ENCODE assay signal across 9 cellular contexts in the genomic region with DNA sequence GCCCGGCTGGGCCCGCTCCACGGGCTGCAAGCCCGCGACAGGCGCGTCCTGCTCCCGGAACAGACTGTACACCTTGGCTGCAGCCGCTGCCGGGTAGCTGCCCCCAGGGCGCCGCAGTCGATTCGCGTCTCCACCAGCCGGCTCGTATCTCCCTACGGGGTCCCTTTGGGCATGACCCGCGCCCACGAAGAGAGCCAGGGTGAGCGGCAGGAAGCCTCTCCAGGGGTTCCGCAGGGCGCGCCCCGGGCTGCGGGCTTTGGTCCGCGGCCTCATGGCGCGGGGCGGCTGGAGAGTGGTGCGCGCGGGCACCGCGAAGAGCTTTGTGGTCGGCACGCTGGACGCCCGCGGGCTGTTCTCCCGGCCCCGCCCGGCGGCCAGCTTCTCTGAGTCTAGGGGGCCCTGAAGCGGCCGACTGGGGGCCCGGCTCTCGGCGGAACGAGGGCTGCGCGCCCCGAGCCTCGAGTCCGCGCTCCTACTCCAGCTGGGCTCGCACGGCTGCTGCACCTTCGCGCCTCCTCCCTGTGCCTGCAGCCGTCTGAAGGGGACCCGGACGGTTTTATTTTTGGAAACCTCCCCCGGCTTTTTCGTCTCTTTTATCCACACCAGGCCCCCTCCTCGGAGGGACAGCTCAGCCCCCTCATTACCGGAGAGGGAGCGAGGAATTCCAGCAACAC. TPM values are rescaled to one million over a fixed set of nuclear protein-coding genes. Genes with fewer than 3 reads are reported as not detected.
A peak's percentile ranks its signal among the peaks of the same experiment; 100 is the strongest.
DNase-seq lines count a peak whose midpoint lies in the region; ATAC-seq, FAIRE-seq and TF ChIP-seq lines count a peak whose summit lies in the region.
"Had no signal": no experiment of that assay in that cellular context is flagged by ENCODE, and none has a peak within 500 bp of the region (broad histone marks: within the 10 kb centered on the region; RNA-seq: fewer than 3 reads in every experiment).

A gene (minus strand): TSS at position 566 of the 674 bp plus-strand sequence. CDS start 293 bp downstream, at position 273.

- H3K36me3 ChIP-seq in endothelial cell of umbilical vein (ENCODE audit: control insufficient read depth in 2 of 2, extremely low read depth in 1 of 2, insufficient read depth in 2 of 2, low read length in 2 of 2) = no peaks in the 10 kb centered on the region
- no peaks in the 10 kb centered on the region for H3K36me3 ChIP-seq in muscle layer of duodenum (ENCODE audit: control insufficient read depth in 1 of 2, insufficient read depth in 2 of 2, low read length in 2 of 2)

- POLR2A ChIA-PET in endothelial cell of umbilical vein (lab: Charles Lee) = interaction anchor here (0.6 to 1.2 kb wide), 3 partner anchors 9 to 66 kb away, joined by 3 to 7 read pairs (median 5); no protein-coding TSS in a partner anchor

- ATAC-seq in T-helper 17 cell = no peak

- H3K79me2 ChIP-seq in endothelial cell of umbilical vein (ENCODE audit: control insufficient read depth, insufficient read depth, low read length) = peaks cover 80% of the 10 kb centered on the region

- no peaks in the 10 kb centered on the region for H3K36me3 Mint-ChIP-seq in T-helper 17 cell (ENCODE audit: low read depth)

- intact Hi-C loops in endothelial cell of umbilical vein (cut with micrococcal nuclease) = loop anchor here (1.0 kb wide), 2 partner anchors 26 to 151 kb away; a partner anchor contains a TSS

- TF ChIP-seq CTCF in endothelial cell of umbilical vein (IDR thresholded peaks at IDR 0.05; ENCODE audit: extremely low read depth in 1 of 2, insufficient read depth in 1 of 2, low read depth in 1 of 2, low read length in 2 of 2) = no peak

- no peaks in the 10 kb centered on the region for H3K27me3 ChIP-seq in endothelial cell of umbilical vein (ENCODE audit: control insufficient read depth in 2 of 2, insufficient read depth in 2 of 2, low read length in 2 of 2)
- no peaks in the 10 kb centered on the region for H3K27me3 ChIP-seq in muscle layer of duodenum (ENCODE audit: low read depth, low read length)

- DNase-seq in DMS 273 (lab: John Stamatoyannopoulos, UW; ENCODE audit: unreplicated experiment) = peak; percentile 77
- no peak for DNase-seq in DMS 273 treated with DMSO at 0.1 percent for 48 hours (lab: John Stamatoyannopoulos, UW)
- DNase-seq in T-helper 17 cell = peak in 1 of 3 donors; percentile 18
- no peak for DNase-seq in endothelial cell of umbilical vein (ENCODE audit: low read depth, low spot score)
- no peak for DNase-seq in NCI-H226
- DNase-seq in hepatic stellate cell (ENCODE audit: low spot score) = no peak
- no peak for DNase-seq in NCI-H1105 treated with DMSO at 0.1 percent for 48 hours (lab: John Stamatoyannopoulos, UW)

- H3K27ac ChIP-seq in endothelial cell of umbilical vein (ENCODE audit: insufficient read depth, low read depth, low read length) = peak within 1 kb of the TSS; percentile 52
- no peak within 1 kb of the TSS for H3K27ac ChIP-seq in muscle layer of duodenum (ENCODE audit: low read length)

- no peaks in the 10 kb centered on the region for H3K9me1 ChIP-seq in endothelial cell of umbilical vein (replicated peaks; ENCODE audit: control insufficient read depth, extremely low read depth, insufficient read depth, low read length)

- peak; percentile 40 for TF ChIP-seq POLR2A in endothelial cell of umbilical vein (IDR thresholded peaks at IDR 0.05; ENCODE audit: low read depth, low read length)

- peaks cover 24% of the 10 kb centered on the region for H3K4me1 Mint-ChIP-seq in T-helper 17 cell

- BruUV-seq in endothelial cell of umbilical vein (replicated peaks; lab: Mats Ljungman, UMichigan) = TSS peak; percentile 39

- H3K4me2 ChIP-seq in endothelial cell of umbilical vein (ENCODE audit: insufficient read depth, low read length) = peak within 1 kb of the TSS; percentile 76

- peak within 1 kb of the TSS; percentile 81 to 88 (median 88) for H3K4me3 ChIP-seq in endothelial cell of umbilical vein (replicated peaks in 1 of 3; ENCODE audit: insufficient read depth in 1 of 3, low read depth in 1 of 3, low read length in 3 of 3)
- H3K4me3 ChIP-seq in muscle layer of duodenum (ENCODE audit: low read depth in 1 of 2, low read length in 2 of 2) = peak within 1 kb of the TSS; percentile 42 to 78

- H3K4me1 ChIP-seq in endothelial cell of umbilical vein (ENCODE audit: control insufficient read depth, extremely low read depth, insufficient read depth, low read length) = peaks cover 60% of the 10 kb centered on the region
- H3K4me1 ChIP-seq in muscle layer of duodenum (ENCODE audit: control insufficient read depth in 1 of 2, insufficient read depth in 2 of 2, low read length in 2 of 2) = peaks cover 0 to 12% of the 10 kb centered on the region in 2 donors

- no peaks in the 10 kb centered on the region for H3K9me3 ChIP-seq in T-helper 17 cell (ENCODE audit: control insufficient read depth, low read length, poor library complexity, severe bottlenecking)
- no peaks in the 10 kb centered on the region for H3K9me3 ChIP-seq in endothelial cell of umbilical vein (replicated peaks; ENCODE audit: control insufficient read depth, insufficient read depth, low read length)
- no peaks in the 10 kb centered on the region for H3K9me3 ChIP-seq in muscle layer of duodenum (ENCODE audit: control insufficient read depth in 1 of 2, low read length in 2 of 2)

- peaks cover 16% of the 10 kb centered on the region for H3K27me3 Mint-ChIP-seq in T-helper 17 cell

- H3K27ac Mint-ChIP-seq in T-helper 17 cell = no peak within 1 kb of the TSS

- peak; percentile 4 for FAIRE-seq in endothelial cell of umbilical vein (lab: Jason Lieb, UNC)
- FAIRE-seq: A204.1 had no signal

- peak within 1 kb of the TSS; percentile 28 for H2AFZ ChIP-seq in endothelial cell of umbilical vein (ENCODE audit: low read depth, low read length)

- no peaks in the 10 kb centered on the region for H4K20me1 ChIP-seq in endothelial cell of umbilical vein (replicated peaks; ENCODE audit: control insufficient read depth, extremely low read depth, insufficient read depth, low read length)

- dilution Hi-C loops in endothelial cell of umbilical vein (cut with MboI; ENCODE audit: extremely low pct_ligation_motif_present, low sequenced_read_pairs) = no loop called here

- CTCF ChIA-PET in endothelial cell of umbilical vein (lab: Charles Lee) = interaction anchor here (0.7 to 6.2 kb wide), 30 partner anchors 10 to 294 kb away, joined by 3 to 202 read pairs (median 4); a partner anchor contains a TSS

- H3K9ac ChIP-seq in endothelial cell of umbilical vein (replicated peaks; ENCODE audit: extremely low read depth, insufficient read depth, low read length) = peak within 1 kb of the TSS; percentile 79

- H3K4me3 Mint-ChIP-seq in T-helper 17 cell = peak within 1 kb of the TSS; percentile 81

TF ChIP-seq in endothelial cell of umbilical vein, 7 proteins besides CTCF, POLR2A, EP300 and RAD21:
- TF ChIP-seq POLR2AphosphoS5 (IDR thresholded peaks at IDR 0.05; ENCODE audit: insufficient read depth, low read depth, low read length) = peak; percentile 15
- TF ChIP-seq EZH2 (IDR thresholded peaks at IDR 0.05; ENCODE audit: borderline replicate concordance, low read depth, low read length, severe bottlenecking) = no peak

RNA-seq across cellular contexts. Expression of the gene that starts here (rescaled TPM):
- total RNA-seq in T-helper 17 cell (under 1 TPM; 0.34 to 0.57 TPM), endothelial cell of umbilical vein (264 and 268 TPM in 2 replicates)
- polyA plus RNA-seq in endothelial cell of umbilical vein = 208 and 209 TPM in 2 replicates
- 182 and 200 TPM in 2 replicates for polyA plus RNA-seq in endothelial cell of umbilical vein (2011; cell fraction: cytosol; rRNA removed)
- 302 and 337 TPM in 2 replicates for polyA plus RNA-seq in endothelial cell of umbilical vein (2011; cell fraction: nucleus; rRNA removed)
- polyA plus RNA-seq in endothelial cell of umbilical vein (2012) = 319 and 426 TPM in 2 replicates
- polyA minus RNA-seq in endothelial cell of umbilical vein = 357 and 369 TPM in 2 replicates
- not detected for polyA minus RNA-seq in endothelial cell of umbilical vein (2011; cell fraction: cytosol; rRNA and poly(A)+ RNA removed)
- polyA minus RNA-seq in endothelial cell of umbilical vein (2011; cell fraction: nucleus; rRNA and poly(A)+ RNA removed) = 150 and 213 TPM in 2 replicates

Comparison
In these comparisons a context has a peak if more than half of its experiments do, and no peak if none do; other contexts are left out.
1. RNA of the gene that starts here (total RNA-seq): 264 to 268 TPM in endothelial cell of umbilical vein; 0.34 to 0.57 TPM in T-helper 17 cell; every median in the first group is over 100 times any median in the second.